In genomic region chr4:110211007-110211769, GRCh38 we compare ENCODE assay signal across 8 cellular contexts. TPM values are rescaled to one million over a fixed set of nuclear protein-coding genes. Genes with fewer than 3 reads are reported as not detected.
DNase-seq lines count a peak whose midpoint lies in the region; ATAC-seq and TF ChIP-seq lines count a peak whose summit lies in the region.

No MANE protein-coding gene starts in this region.

- TF ChIP-seq POLR2A in gastrocnemius medialis (IDR thresholded peaks at IDR 0.05): no peak

- H3K4me3 ChIP-seq in gastrocnemius medialis: no peak overlapping the region

- in situ Hi-C loops in gastrocnemius medialis (cut with MboI; ENCODE audit: low sequenced_read_pairs in 4 of 4): loop anchor here in 2 of 4 donors (5.0 to 25.0 kb wide), 2 partner anchors 159 to 301 kb away; no protein-coding TSS in a partner anchor

- TF ChIP-seq CTCF in GM12873 (IDR thresholded peaks at IDR 0.05; ENCODE audit: insufficient read depth, low read depth, low read length, missing control alignments): peak; percentile 76
- peak in 4 of 5 experiments; percentile 21 to 66 (median 51) for TF ChIP-seq CTCF in gastrocnemius medialis (IDR thresholded peaks at IDR 0.05 in 4 of 5, conservative IDR thresholded peaks at IDR 0.05 in 1 of 5)

- H3K27me3 Mint-ChIP-seq in activated T-helper 17 cell treated with anti-CD3 and anti-CD28 coated beads, Interleukin-2, amount 50 U/mL, for 72 hours: no peaks in the 10 kb centered on the region

- H3K27ac Mint-ChIP-seq in activated T-helper 17 cell treated with anti-CD3 and anti-CD28 coated beads, Interleukin-2, amount 50 U/mL, for 72 hours: no peak overlapping the region

- H3K36me3 ChIP-seq in gastrocnemius medialis: no peaks in the 10 kb centered on the region

- no peak overlapping the region for H3K4me3 Mint-ChIP-seq in activated T-helper 17 cell treated with anti-CD3 and anti-CD28 coated beads, Interleukin-2, amount 50 U/mL, for 72 hours

- H3K27ac ChIP-seq in gastrocnemius medialis: no peak overlapping the region

- no peaks in the 10 kb centered on the region for H3K27me3 ChIP-seq in gastrocnemius medialis

- intact Hi-C loops in gastrocnemius medialis (cut with DNase I; ENCODE audit: low total_unique reads): loop anchor here (1.0 kb wide), 1 partner anchor 161 kb away; no protein-coding TSS in a partner anchor

- DNase-seq in Ammon's horn (ENCODE audit: low spot score): peak; percentile 37
- peak; percentile 75 for DNase-seq in NAMALWA (ENCODE audit: low spot score)
- DNase-seq in globus pallidus (ENCODE audit: low spot score): peak; percentile 37
- no peak for DNase-seq in gastrocnemius medialis

- no peaks in the 10 kb centered on the region for H3K4me1 Mint-ChIP-seq in activated T-helper 17 cell treated with anti-CD3 and anti-CD28 coated beads, Interleukin-2, amount 50 U/mL, for 72 hours

- ATAC-seq in HG02610 (IDR thresholded peaks at IDR 0.05; ENCODE audit: unreplicated experiment): peak; percentile 92
- ATAC-seq in activated T-helper 17 cell treated with anti-CD3 and anti-CD28 coated beads, Interleukin-2, amount 50 U/mL, for 72 hours (replicated peaks): peak; percentile 39
- peak in 1 of 2 donors; percentile 30 for ATAC-seq in gastrocnemius medialis
- ATAC-seq in esophagus mucosa: no peak

- no peaks in the 10 kb centered on the region for H3K4me1 ChIP-seq in gastrocnemius medialis

- H3K9me3 Mint-ChIP-seq in activated T-helper 17 cell treated with anti-CD3 and anti-CD28 coated beads, Interleukin-2, amount 50 U/mL, for 72 hours: no peaks in the 10 kb centered on the region

- no peaks in the 10 kb centered on the region for H3K36me3 Mint-ChIP-seq in activated T-helper 17 cell treated with anti-CD3 and anti-CD28 coated beads, Interleukin-2, amount 50 U/mL, for 72 hours (ENCODE audit: low read depth)

- H3K9me3 ChIP-seq in gastrocnemius medialis: no peaks in the 10 kb centered on the region

RNA-seq across cellular contexts. Expression of gene ELOVL6, which starts 12.8 kb away (rescaled TPM):
- total RNA-seq in activated T-helper 17 cell treated with anti-CD3 and anti-CD28 coated beads, Interleukin-2, amount 50 U/mL, for 72 hours: 1 to 10 TPM; 6.1 to 6.5 TPM
- total RNA-seq in gastrocnemius medialis: under 1 TPM in 3 of 4 donors, not detected in 1; 0.10 to 0.42 (median 0.13) TPM
- total RNA-seq in esophagus mucosa: 29.1 TPM

Comparison
In these comparisons a context has a peak if more than half of its experiments do, and no peak if none do; other contexts are left out.
1. DNase-seq: peak in Ammon's horn (single experiment), NAMALWA (single experiment) and globus pallidus (single experiment); none in gastrocnemius medialis (0 of 2).
2. RNA of gene ELOVL6, which starts 12.8 kb away (total RNA-seq): 29.1 TPM in esophagus mucosa (single experiment) and 6.1 to 6.5 TPM in activated T-helper 17 cell treated with anti-CD3 and anti-CD28 coated beads, Interleukin-2, amount 50 U/mL, for 72 hours; 0.10 to 0.42 TPM in gastrocnemius medialis; every median in the first group is over 4 times any median in the second.